13 cellular contexts compared by ENCODE assay signal in genomic region chr16:67565470-67566100, GRCh38. TPM values are rescaled to one million over a fixed set of nuclear protein-coding genes. Genes with fewer than 3 reads are reported as not detected.
A peak's percentile ranks its signal among the peaks of the same experiment; 100 is the strongest.
DNase-seq lines count a peak whose midpoint lies in the region; ATAC-seq and TF ChIP-seq lines count a peak whose summit lies in the region.
"Had no signal": no experiment of that assay in that cellular context is flagged by ENCODE, and none has a peak within 500 bp of the region (broad histone marks: within the 10 kb centered on the region; RNA-seq: fewer than 3 reads in every experiment).

No MANE protein-coding gene starts in this region.

- no peak overlapping the region for H3K9ac ChIP-seq in trophoblast cell (ENCODE audit: low read length)

- H2BK5ac ChIP-seq in trophoblast cell (ENCODE audit: low read depth, low read length, poor library complexity) = no peak overlapping the region

- peaks cover 0 to 3% of the 10 kb centered on the region in 2 experiments for H3K36me3 ChIP-seq in trophoblast cell (ENCODE audit: control insufficient read depth in 1 of 2, insufficient read depth in 2 of 2, low read length in 2 of 2)

- CTCF ChIA-PET in activated CD8-positive, alpha-beta memory T cell treated with anti-CD3 and anti-CD28 coated beads, Interleukin-2, amount 10 ng/mL, durations not matched to agents 7 days and 5 days (lab: Charles Lee) = interaction anchor here (19.2 kb wide), 1 partner anchor 16 kb away, joined by 360 read pairs; no protein-coding TSS in a partner anchor
- CTCF ChIA-PET in WTC11 (lab: Charles Lee) = interaction anchor here (0.7 kb wide), 1 partner anchor 318 kb away, joined by 6 read pairs; no protein-coding TSS in a partner anchor

- peaks cover 2% of the 10 kb centered on the region for H3K36me3 Mint-ChIP-seq in activated CD8-positive, alpha-beta memory T cell treated with anti-CD3 and anti-CD28 coated beads, Interleukin-2, amount 10 ng/mL, durations not matched to agents 7 days and 5 days
- H3K36me3 Mint-ChIP-seq in IgD-negative memory B cell = peaks cover 2% of the 10 kb centered on the region
- H3K36me3 Mint-ChIP-seq in WTC11 = no peaks in the 10 kb centered on the region

- H2AK5ac ChIP-seq in trophoblast cell (ENCODE audit: low read length) = no peak overlapping the region

- no peak overlapping the region for H3K14ac ChIP-seq in trophoblast cell (ENCODE audit: low read length)

- no peak overlapping the region for H3K23ac ChIP-seq in trophoblast cell (ENCODE audit: low read length)

- H3K4me3 ChIP-seq in trophoblast cell (ENCODE audit: low read depth, low read length) = no peak overlapping the region

- H3K79me1 ChIP-seq in trophoblast cell (ENCODE audit: low read length) = peaks cover 13% of the 10 kb centered on the region

- H3K27ac Mint-ChIP-seq in activated CD8-positive, alpha-beta memory T cell treated with anti-CD3 and anti-CD28 coated beads, Interleukin-2, amount 10 ng/mL, durations not matched to agents 7 days and 5 days = peak overlapping the region; percentile 36
- peak overlapping the region; percentile 67 to 91 (median 84) for H3K27ac Mint-ChIP-seq in IgD-negative memory B cell
- no peak overlapping the region for H3K27ac Mint-ChIP-seq in WTC11

- no peak overlapping the region for H4K12ac ChIP-seq in trophoblast cell (ENCODE audit: low read depth, low read length)

- H3K27ac ChIP-seq in trophoblast cell (ENCODE audit: low read depth, low read length) = no peak overlapping the region

- no CpG with 5 or more reads among the region's 8 CpGs for WGBS in trophoblast cell (ENCODE audit: extremely low coverage, insufficient coverage, insufficient read length)

- no peak overlapping the region for H4K91ac ChIP-seq in trophoblast cell (ENCODE audit: low read depth, low read length)

- no peak for ATAC-seq in activated CD8-positive, alpha-beta memory T cell treated with anti-CD3 and anti-CD28 coated beads, Interleukin-2, amount 10 ng/mL, durations not matched to agents 7 days and 5 days
- no peak for ATAC-seq in WTC11
- ATAC-seq in GM19452 (IDR thresholded peaks at IDR 0.05; ENCODE audit: unreplicated experiment) = no peak

- no peaks in the 10 kb centered on the region for H3K9me3 Mint-ChIP-seq in activated CD8-positive, alpha-beta memory T cell treated with anti-CD3 and anti-CD28 coated beads, Interleukin-2, amount 10 ng/mL, durations not matched to agents 7 days and 5 days (ENCODE audit: low read depth)
- no peaks in the 10 kb centered on the region for H3K9me3 Mint-ChIP-seq in IgD-negative memory B cell
- no peaks in the 10 kb centered on the region for H3K9me3 Mint-ChIP-seq in WTC11

- no peak overlapping the region for H2AFZ ChIP-seq in trophoblast cell (ENCODE audit: insufficient read depth, low read length, poor library complexity)

- H3K4me2 ChIP-seq in trophoblast cell (ENCODE audit: low read length) = no peak overlapping the region

- H3K4me1 ChIP-seq in trophoblast cell (ENCODE audit: control insufficient read depth in 1 of 2, insufficient read depth in 2 of 2, low read length in 2 of 2) = peaks cover 0 to 4% of the 10 kb centered on the region in 2 experiments

- no peak overlapping the region for H2BK120ac ChIP-seq in trophoblast cell (ENCODE audit: insufficient read depth, low read length, poor library complexity)

- no peaks in the 10 kb centered on the region for H3K27me3 Mint-ChIP-seq in activated CD8-positive, alpha-beta memory T cell treated with anti-CD3 and anti-CD28 coated beads, Interleukin-2, amount 10 ng/mL, durations not matched to agents 7 days and 5 days
- no peaks in the 10 kb centered on the region for H3K27me3 Mint-ChIP-seq in IgD-negative memory B cell
- no peaks in the 10 kb centered on the region for H3K27me3 Mint-ChIP-seq in WTC11 (ENCODE audit: low read depth)

- TF ChIP-seq CTCF in WTC11 (IDR thresholded peaks at IDR 0.05) = no peak

- POLR2A ChIA-PET in WTC11 (lab: Charles Lee) = no interaction called here

- DNase-seq in activated CD8-positive, alpha-beta memory T cell treated with anti-CD3 and anti-CD28 coated beads, Interleukin-2, amount 10 ng/mL, durations not matched to agents 7 days and 5 days = no peak
- no peak for DNase-seq in activated CD8-positive, alpha-beta memory T cell treated with anti-CD3 and anti-CD28 coated beads for 24 hours
- DNase-seq in WTC11 (ENCODE audit: low spot score) (no peak), trophoblast cell (no peak), germinal center (ENCODE audit: low spot score) (no peak), hippocampal formation (lab: John Stamatoyannopoulos, UW) (no peak)
- DNase-seq: mammary epithelial cell; NCI-H2107; nucleus accumbens; SIG-M5; stimulated activated naive CD4-positive, alpha-beta T cell treated with Interleukin-2 at 50 U/mL for 16 hours had no signal

- H4K8ac ChIP-seq in trophoblast cell (ENCODE audit: low read depth, low read length) = no peak overlapping the region

- H3K4me1 Mint-ChIP-seq in activated CD8-positive, alpha-beta memory T cell treated with anti-CD3 and anti-CD28 coated beads, Interleukin-2, amount 10 ng/mL, durations not matched to agents 7 days and 5 days = peaks cover 32% of the 10 kb centered on the region
- H3K4me1 Mint-ChIP-seq in IgD-negative memory B cell = peaks cover 30 to 38% (median 32%) of the 10 kb centered on the region in 3 donors
- peaks cover 18% of the 10 kb centered on the region for H3K4me1 Mint-ChIP-seq in WTC11

- H3K18ac ChIP-seq in trophoblast cell (ENCODE audit: low read length) = no peak overlapping the region

- H3K4ac ChIP-seq in trophoblast cell (ENCODE audit: low read depth, low read length) = peak overlapping the region; percentile 98

- H3K9me3 ChIP-seq in trophoblast cell (ENCODE audit: insufficient read depth, low read depth, low read length) = no peaks in the 10 kb centered on the region

- H2BK12ac ChIP-seq in trophoblast cell (ENCODE audit: low read length) = no peak overlapping the region

- H3K27me3 ChIP-seq in trophoblast cell (ENCODE audit: insufficient read depth, low read length) = no peaks in the 10 kb centered on the region

- H3K79me2 ChIP-seq in trophoblast cell (ENCODE audit: control insufficient read depth, insufficient read depth, low read length, poor library complexity) = peaks cover 32% of the 10 kb centered on the region

- no peak overlapping the region for H3K4me3 Mint-ChIP-seq in activated CD8-positive, alpha-beta memory T cell treated with anti-CD3 and anti-CD28 coated beads, Interleukin-2, amount 10 ng/mL, durations not matched to agents 7 days and 5 days
- H3K4me3 Mint-ChIP-seq in IgD-negative memory B cell (peak overlapping the region; percentile 57 to 95 (median 94)), WTC11 (0 out of 2 replicates have a peak overlapping the region, but pooled peaks have one; percentile 93)

TF ChIP-seq in WTC11, 78 proteins besides CTCF, POLR2A, EP300 and RAD21:
- TF ChIP-seq, protein P1, sequence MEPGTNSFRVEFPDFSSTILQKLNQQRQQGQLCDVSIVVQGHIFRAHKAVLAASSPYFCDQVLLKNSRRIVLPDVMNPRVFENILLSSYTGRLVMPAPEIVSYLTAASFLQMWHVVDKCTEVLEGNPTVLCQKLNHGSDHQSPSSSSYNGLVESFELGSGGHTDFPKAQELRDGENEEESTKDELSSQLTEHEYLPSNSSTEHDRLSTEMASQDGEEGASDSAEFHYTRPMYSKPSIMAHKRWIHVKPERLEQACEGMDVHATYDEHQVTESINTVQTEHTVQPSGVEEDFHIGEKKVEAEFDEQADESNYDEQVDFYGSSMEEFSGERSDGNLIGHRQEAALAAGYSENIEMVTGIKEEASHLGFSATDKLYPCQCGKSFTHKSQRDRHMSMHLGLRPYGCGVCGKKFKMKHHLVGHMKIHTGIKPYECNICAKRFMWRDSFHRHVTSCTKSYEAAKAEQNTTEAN (CRISPR knock-in tag; IDR thresholded peaks at IDR 0.05) = no peak
- TF ChIP-seq JUN (CRISPR knock-in tag; IDR thresholded peaks at IDR 0.05) = no peak
- no peak for TF ChIP-seq CREM (CRISPR knock-in tag; IDR thresholded peaks at IDR 0.05)
- TF ChIP-seq ZNF121 (CRISPR knock-in tag; IDR thresholded peaks at IDR 0.05) = 0 out of 2 replicates have a peak, but pooled peaks have one; percentile 13
- no peak for TF ChIP-seq ZNF138 (CRISPR knock-in tag; conservative IDR thresholded peaks at IDR 0.05)
- no peak for TF ChIP-seq NFYB (CRISPR knock-in tag; conservative IDR thresholded peaks at IDR 0.05; ENCODE audit: low read depth)
- TF ChIP-seq, protein P2, sequence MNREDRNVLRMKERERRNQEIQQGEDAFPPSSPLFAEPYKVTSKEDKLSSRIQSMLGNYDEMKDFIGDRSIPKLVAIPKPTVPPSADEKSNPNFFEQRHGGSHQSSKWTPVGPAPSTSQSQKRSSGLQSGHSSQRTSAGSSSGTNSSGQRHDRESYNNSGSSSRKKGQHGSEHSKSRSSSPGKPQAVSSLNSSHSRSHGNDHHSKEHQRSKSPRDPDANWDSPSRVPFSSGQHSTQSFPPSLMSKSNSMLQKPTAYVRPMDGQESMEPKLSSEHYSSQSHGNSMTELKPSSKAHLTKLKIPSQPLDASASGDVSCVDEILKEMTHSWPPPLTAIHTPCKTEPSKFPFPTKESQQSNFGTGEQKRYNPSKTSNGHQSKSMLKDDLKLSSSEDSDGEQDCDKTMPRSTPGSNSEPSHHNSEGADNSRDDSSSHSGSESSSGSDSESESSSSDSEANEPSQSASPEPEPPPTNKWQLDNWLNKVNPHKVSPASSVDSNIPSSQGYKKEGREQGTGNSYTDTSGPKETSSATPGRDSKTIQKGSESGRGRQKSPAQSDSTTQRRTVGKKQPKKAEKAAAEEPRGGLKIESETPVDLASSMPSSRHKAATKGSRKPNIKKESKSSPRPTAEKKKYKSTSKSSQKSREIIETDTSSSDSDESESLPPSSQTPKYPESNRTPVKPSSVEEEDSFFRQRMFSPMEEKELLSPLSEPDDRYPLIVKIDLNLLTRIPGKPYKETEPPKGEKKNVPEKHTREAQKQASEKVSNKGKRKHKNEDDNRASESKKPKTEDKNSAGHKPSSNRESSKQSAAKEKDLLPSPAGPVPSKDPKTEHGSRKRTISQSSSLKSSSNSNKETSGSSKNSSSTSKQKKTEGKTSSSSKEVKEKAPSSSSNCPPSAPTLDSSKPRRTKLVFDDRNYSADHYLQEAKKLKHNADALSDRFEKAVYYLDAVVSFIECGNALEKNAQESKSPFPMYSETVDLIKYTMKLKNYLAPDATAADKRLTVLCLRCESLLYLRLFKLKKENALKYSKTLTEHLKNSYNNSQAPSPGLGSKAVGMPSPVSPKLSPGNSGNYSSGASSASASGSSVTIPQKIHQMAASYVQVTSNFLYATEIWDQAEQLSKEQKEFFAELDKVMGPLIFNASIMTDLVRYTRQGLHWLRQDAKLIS (CRISPR knock-in tag; IDR thresholded peaks at IDR 0.05; ENCODE audit: borderline replicate concordance) = no peak

RNA-seq across cellular contexts. Expression of gene CTCF, which starts 3.3 kb away (rescaled TPM):
- total RNA-seq in activated CD8-positive, alpha-beta memory T cell treated with anti-CD3 and anti-CD28 coated beads, Interleukin-2, amount 10 ng/mL, durations not matched to agents 7 days and 5 days = 10 to 100 TPM; 74.0 to 81.8 TPM
- polyA plus RNA-seq in IgD-negative memory B cell = 70.9 TPM
- total RNA-seq in WTC11 (2021) = 55.4 to 60.6 TPM (median 57.7 TPM) in 3 replicates
- 35.2 and 36.0 TPM in 2 replicates for polyA plus RNA-seq in trophoblast cell (2013)

RNA-seq across cellular contexts. Expression of gene RIPOR1, which starts 37.0 kb away (rescaled TPM):
- 10 to 100 TPM; 14.3 to 17.8 TPM for total RNA-seq in activated CD8-positive, alpha-beta memory T cell treated with anti-CD3 and anti-CD28 coated beads, Interleukin-2, amount 10 ng/mL, durations not matched to agents 7 days and 5 days
- 43.8 TPM for polyA plus RNA-seq in IgD-negative memory B cell
- 14.9 to 15.9 TPM (median 15.5 TPM) in 3 replicates for total RNA-seq in WTC11 (2021)
- polyA plus RNA-seq in trophoblast cell (2013) = 36.1 and 37.6 TPM in 2 replicates
